26 cellular contexts compared by ENCODE assay signal in genomic region chr22:44393066-44393465, GRCh38.
DNase-seq lines count a peak whose midpoint lies in the region; ATAC-seq, FAIRE-seq and TF ChIP-seq lines count a peak whose summit lies in the region.
"Had no signal": no experiment of that assay in that cellular context is flagged by ENCODE, and none has a peak within 500 bp of the region (broad histone marks: within the 10 kb centered on the region; RNA-seq: fewer than 3 reads in every experiment).

No MANE protein-coding gene starts in this region.

- TF ChIP-seq CTCF in RWPE2 (IDR thresholded peaks at IDR 0.05; ENCODE audit: poor library complexity, severe bottlenecking) (no peak), kidney (IDR thresholded peaks at IDR 0.05; ENCODE audit: borderline replicate concordance, extremely low read depth, insufficient read depth) (no peak), suprapubic skin (IDR thresholded peaks at IDR 0.05) (no peak)

- peaks cover 2% of the 10 kb centered on the region for H3K4me1 Mint-ChIP-seq in activated naive CD8-positive, alpha-beta T cell treated with anti-CD3 and anti-CD28 coated beads, Interleukin-2, amount 10 ng/mL, durations not matched to agents 7 days and 5 days
- no peaks in the 10 kb centered on the region for H3K4me1 Mint-ChIP-seq in activated naive CD8-positive, alpha-beta T cell treated with anti-CD3 and anti-CD28 coated beads for 36 hours
- H3K4me1 Mint-ChIP-seq: activated naive CD4-positive, alpha-beta T cell treated with anti-CD3 and anti-CD28 coated beads, Interleukin-2, amount 50 U/mL, for 24 hours; T-cell had no signal

- intact Hi-C loops in kidney (cut with DNase I), result no loop called here

- no peak overlapping the region for H3K4me3 Mint-ChIP-seq in activated naive CD8-positive, alpha-beta T cell treated with anti-CD3 and anti-CD28 coated beads, Interleukin-2, amount 10 ng/mL, durations not matched to agents 7 days and 5 days
- H3K4me3 Mint-ChIP-seq in activated naive CD8-positive, alpha-beta T cell treated with anti-CD3 and anti-CD28 coated beads for 36 hours, result no peak overlapping the region
- H3K4me3 Mint-ChIP-seq: activated CD4-positive, alpha-beta T cell treated with anti-CD3 and anti-CD28 coated beads, Interleukin-2, amount 10 ng/mL, durations not matched to agents 24 days and 14 days; activated naive CD4-positive, alpha-beta T cell treated with anti-CD3 and anti-CD28 coated beads, Interleukin-2, amount 50 U/mL, for 24 hours; activated T-cell treated with anti-CD3 and anti-CD28 coated beads, Interleukin-2, amount 50 U/mL, for 72 hours; nephron progenitor cell; T-cell had no signal

- H3K27ac ChIP-seq in RWPE2 (ENCODE audit: poor library complexity, severe bottlenecking) (no peak overlapping the region), kidney (ENCODE audit: low read depth in 2 of 2, low read length in 2 of 2) (no peak overlapping the region), suprapubic skin (no peak overlapping the region)
- H3K27ac ChIP-seq: ascending aorta, BLaER1, SJSA1, upper lobe of left lung had no signal

- H3K27ac Mint-ChIP-seq in activated naive CD8-positive, alpha-beta T cell treated with anti-CD3 and anti-CD28 coated beads, Interleukin-2, amount 10 ng/mL, durations not matched to agents 7 days and 5 days, result no peak overlapping the region
- H3K27ac Mint-ChIP-seq in activated naive CD8-positive, alpha-beta T cell treated with anti-CD3 and anti-CD28 coated beads for 36 hours, result no peak overlapping the region
- H3K27ac Mint-ChIP-seq: activated CD4-positive, alpha-beta T cell treated with anti-CD3 and anti-CD28 coated beads, Interleukin-2, amount 10 ng/mL, durations not matched to agents 24 days and 14 days; activated naive CD4-positive, alpha-beta T cell treated with anti-CD3 and anti-CD28 coated beads, Interleukin-2, amount 50 U/mL, for 24 hours; activated T-cell treated with anti-CD3 and anti-CD28 coated beads, Interleukin-2, amount 50 U/mL, for 72 hours; nephron progenitor cell; T-cell had no signal

- WGBS in suprapubic skin, result 79% methylated on average over 8 of the region's 8 CpGs

- H3K27me3 Mint-ChIP-seq in activated naive CD8-positive, alpha-beta T cell treated with anti-CD3 and anti-CD28 coated beads, Interleukin-2, amount 10 ng/mL, durations not matched to agents 7 days and 5 days, result peaks cover 6% of the 10 kb centered on the region
- H3K27me3 Mint-ChIP-seq in activated naive CD8-positive, alpha-beta T cell treated with anti-CD3 and anti-CD28 coated beads for 36 hours, result no peaks in the 10 kb centered on the region
- H3K27me3 Mint-ChIP-seq: activated naive CD4-positive, alpha-beta T cell treated with anti-CD3 and anti-CD28 coated beads, Interleukin-2, amount 50 U/mL, for 24 hours had no signal

- no peaks in the 10 kb centered on the region for H3K9me3 Mint-ChIP-seq in activated naive CD8-positive, alpha-beta T cell treated with anti-CD3 and anti-CD28 coated beads, Interleukin-2, amount 10 ng/mL, durations not matched to agents 7 days and 5 days
- H3K9me3 Mint-ChIP-seq in activated naive CD8-positive, alpha-beta T cell treated with anti-CD3 and anti-CD28 coated beads for 36 hours, result no peaks in the 10 kb centered on the region
- H3K9me3 Mint-ChIP-seq: activated CD4-positive, alpha-beta T cell treated with anti-CD3 and anti-CD28 coated beads, Interleukin-2, amount 10 ng/mL, durations not matched to agents 24 days and 14 days; activated naive CD4-positive, alpha-beta T cell treated with anti-CD3 and anti-CD28 coated beads, Interleukin-2, amount 50 U/mL, for 24 hours; activated T-cell treated with anti-CD3 and anti-CD28 coated beads, Interleukin-2, amount 50 U/mL, for 72 hours; nephron progenitor cell; T-cell had no signal

- H3K4me3 ChIP-seq in RWPE2 (ENCODE audit: severe bottlenecking) (no peak overlapping the region), kidney (ENCODE audit: low read length in 2 of 2) (no peak overlapping the region), suprapubic skin (no peak overlapping the region)
- H3K4me3 ChIP-seq: ascending aorta, BLaER1, SJSA1, upper lobe of left lung had no signal

- TF ChIP-seq EP300 in suprapubic skin (IDR thresholded peaks at IDR 0.05), result no peak

- no peak for FAIRE-seq in kidney (lab: Jason Lieb, UNC)
- no peak for FAIRE-seq in GM19239 (lab: Jason Lieb, UNC)
- FAIRE-seq: TTC549 had no signal

- peaks cover 9% of the 10 kb centered on the region for H3K4me1 ChIP-seq in RWPE2 (ENCODE audit: insufficient read depth, poor library complexity, severe bottlenecking)
- H3K4me1 ChIP-seq in kidney (ENCODE audit: control insufficient read depth in 1 of 2, insufficient read depth in 1 of 2, low read depth in 1 of 2, low read length in 2 of 2), result no peaks in the 10 kb centered on the region
- H3K4me1 ChIP-seq in suprapubic skin, result peaks cover 4% of the 10 kb centered on the region
- H3K4me1 ChIP-seq: ascending aorta, Caco-2, SJSA1, upper lobe of left lung had no signal

- no peaks in the 10 kb centered on the region for H3K9me3 ChIP-seq in RWPE2 (ENCODE audit: severe bottlenecking)
- no peaks in the 10 kb centered on the region for H3K9me3 ChIP-seq in kidney (ENCODE audit: control insufficient read depth in 1 of 2, low read length in 2 of 2)
- no peaks in the 10 kb centered on the region for H3K9me3 ChIP-seq in suprapubic skin
- H3K9me3 ChIP-seq: ascending aorta, BLaER1, Caco-2, SJSA1, upper lobe of left lung had no signal

- no peak for TF ChIP-seq POLR2A in suprapubic skin (IDR thresholded peaks at IDR 0.05)

- H3K36me3 ChIP-seq in RWPE2 (ENCODE audit: low read depth) (no peaks in the 10 kb centered on the region), kidney (ENCODE audit: control insufficient read depth in 1 of 2, insufficient read depth in 2 of 2, low read length in 2 of 2) (no peaks in the 10 kb centered on the region), suprapubic skin (no peaks in the 10 kb centered on the region)
- H3K36me3 ChIP-seq: ascending aorta, BLaER1, SJSA1, upper lobe of left lung had no signal

- ATAC-seq in activated naive CD8-positive, alpha-beta T cell treated with anti-CD3 and anti-CD28 coated beads, Interleukin-2, amount 10 ng/mL, durations not matched to agents 7 days and 5 days (ENCODE audit: low read depth), result no peak
- ATAC-seq in RWPE2 (ENCODE audit: low read depth) (peak; percentile 10; the same call in 1 of the 3 replicates), HG03571 (IDR thresholded peaks at IDR 0.05; ENCODE audit: unreplicated experiment) (no peak), GM18873 (IDR thresholded peaks at IDR 0.05; ENCODE audit: low FRiP score, unreplicated experiment) (no peak)
- ATAC-seq: activated T-cell treated with anti-CD3 and anti-CD28 coated beads, Interleukin-2, amount 50 U/mL, for 72 hours; Panc1 had no signal

- POLR2A ChIA-PET in activated naive CD8-positive, alpha-beta T cell treated with anti-CD3 and anti-CD28 coated beads, Interleukin-2, amount 10 ng/mL, durations not matched to agents 7 days and 5 days (lab: Charles Lee), result no interaction called here

- no peaks in the 10 kb centered on the region for H3K36me3 Mint-ChIP-seq in activated naive CD8-positive, alpha-beta T cell treated with anti-CD3 and anti-CD28 coated beads, Interleukin-2, amount 10 ng/mL, durations not matched to agents 7 days and 5 days
- no peaks in the 10 kb centered on the region for H3K36me3 Mint-ChIP-seq in activated naive CD8-positive, alpha-beta T cell treated with anti-CD3 and anti-CD28 coated beads for 36 hours
- H3K36me3 Mint-ChIP-seq: activated naive CD4-positive, alpha-beta T cell treated with anti-CD3 and anti-CD28 coated beads, Interleukin-2, amount 50 U/mL, for 24 hours; T-cell had no signal

- H3K27me3 ChIP-seq in RWPE2 (ENCODE audit: insufficient read depth, poor library complexity, severe bottlenecking) (no peaks in the 10 kb centered on the region), suprapubic skin (peaks cover 86% of the 10 kb centered on the region)
- H3K27me3 ChIP-seq: ascending aorta, SJSA1, upper lobe of left lung had no signal

- H3K9ac ChIP-seq in kidney (ENCODE audit: low read length in 2 of 2), result no peak overlapping the region
- H3K9ac ChIP-seq: BLaER1 had no signal

- DNase-seq in activated naive CD8-positive, alpha-beta T cell treated with anti-CD3 and anti-CD28 coated beads, Interleukin-2, amount 10 ng/mL, durations not matched to agents 7 days and 5 days, result peak; percentile 15
- DNase-seq in activated naive CD8-positive, alpha-beta T cell treated with anti-CD3 and anti-CD28 coated beads for 36 hours, result no peak
- DNase-seq in RWPE2 (ENCODE audit: low spot score) (peak; percentile 26), kidney (peak; percentile 46), suprapubic skin (ENCODE audit: low spot score in 2 of 2) (peak; percentile 36 to 50), GM19239 (ENCODE audit: insufficient read length, low spot score) (no peak)
- DNase-seq: activated CD4-positive, alpha-beta T cell treated with anti-CD3 and anti-CD28 coated beads, Interleukin-2, amount 10 ng/mL, durations not matched to agents 24 days and 14 days; activated T-cell treated with anti-CD3 and anti-CD28 coated beads, Interleukin-2, amount 50 U/mL, for 72 hours; DND-41; NCI-H1694 treated with DMSO at 0.1 percent for 48 hours; NCI-H2171; NCI-H524; nephron progenitor cell; NK-92 treated with Interleukin-12 subunit alpha and Interleukin-12 subunit beta, amount 100 ng/mL, for 24 hours; stimulated activated CD8-positive, alpha-beta memory T cell treated with anti-CD3 and anti-CD28 coated beads, Interleukin-4, amount 100 ng/mL, for 48 hours had no signal

Comparison
In these comparisons a context has a peak if more than half of its experiments do, and no peak if none do; other contexts are left out.
1. DNase-seq: peak in activated naive CD8-positive, alpha-beta T cell treated with anti-CD3 and anti-CD28 coated beads, Interleukin-2, amount 10 ng/mL, durations not matched to agents 7 days and 5 days (single experiment), RWPE2 (single experiment), kidney (single experiment) and suprapubic skin (2 of 2); none in activated naive CD8-positive, alpha-beta T cell treated with anti-CD3 and anti-CD28 coated beads for 36 hours (single experiment) and GM19239 (single experiment).